11 cellular contexts compared by ENCODE assay signal in genomic region chr2:216683846-216684245, GRCh38. TPM values are rescaled to one million over a fixed set of nuclear protein-coding genes. Genes with fewer than 3 reads are reported as not detected.
A peak's percentile ranks its signal among the peaks of the same experiment; 100 is the strongest.
DNase-seq lines count a peak whose midpoint lies in the region; ATAC-seq and TF ChIP-seq lines count a peak whose summit lies in the region.
"Had no signal": no experiment of that assay in that cellular context is flagged by ENCODE, and none has a peak within 500 bp of the region (broad histone marks: within the 10 kb centered on the region; RNA-seq: fewer than 3 reads in every experiment).

No MANE protein-coding gene starts in this region.

- no peak for TF ChIP-seq POLR2A in spleen (IDR thresholded peaks at IDR 0.05)

- H3K4me1 ChIP-seq in rectal smooth muscle tissue (ENCODE audit: control insufficient read depth, insufficient read depth, low read length) (peaks cover 46% of the 10 kb centered on the region), spleen (peaks cover 0 to 25% (median 2%) of the 10 kb centered on the region in 6 donors)

- 39 to 84% (median 65%) methylated on average over 3 of the region's 3 CpGs for WGBS in spleen, 5 donors

- TF ChIP-seq CTCF in RWPE1 (conservative IDR thresholded peaks at IDR 0.05; ENCODE audit: low read depth) (no peak), spleen (IDR thresholded peaks at IDR 0.05 in 8 of 11, conservative IDR thresholded peaks at IDR 0.05 in 3 of 11) (no peak)

- peak overlapping the region; percentile 94 for H3K27ac ChIP-seq in RWPE1
- H3K27ac ChIP-seq in rectal smooth muscle tissue (ENCODE audit: low read depth, low read length): peak overlapping the region; percentile 38
- H3K27ac ChIP-seq in spleen: no peak overlapping the region

- H3K36me3 ChIP-seq in rectal smooth muscle tissue (ENCODE audit: control insufficient read depth, insufficient read depth, low read length) (peaks cover 5% of the 10 kb centered on the region), spleen (no peaks in the 10 kb centered on the region)

- no peak overlapping the region for H3K4me3 Mint-ChIP-seq in stimulated activated effector memory CD8-positive, alpha-beta T cell treated with anti-CD3 and anti-CD28 coated beads, Interleukin-12 subunit alpha, Interleukin-12 subunit beta, amount 100 ng/mL, for 72 hours

- H3K27ac Mint-ChIP-seq in stimulated activated effector memory CD8-positive, alpha-beta T cell treated with anti-CD3 and anti-CD28 coated beads, Interleukin-12 subunit alpha, Interleukin-12 subunit beta, amount 100 ng/mL, for 72 hours: no peak overlapping the region

- POLR2A ChIA-PET in RWPE1 (lab: Yijun Ruan, JAX; ENCODE audit: low non-redundant PET): no interaction called here

- H3K9me3 ChIP-seq in spleen: no peaks in the 10 kb centered on the region

- peaks cover 12% of the 10 kb centered on the region for H3K4me1 Mint-ChIP-seq in stimulated activated effector memory CD8-positive, alpha-beta T cell treated with anti-CD3 and anti-CD28 coated beads, Interleukin-12 subunit alpha, Interleukin-12 subunit beta, amount 100 ng/mL, for 72 hours

- H3K9ac ChIP-seq in rectal smooth muscle tissue (ENCODE audit: low read length): no peak overlapping the region

- DNase-seq in GM04504 (ENCODE audit: low read depth) (peak; percentile 90), RWPE1 (ENCODE audit: low spot score) (peak; percentile 95), fibroblast of the conjunctiva (ENCODE audit: low read depth) (peak; percentile 99), spleen (no peak)
- no peak for DNase-seq in stimulated activated effector memory CD8-positive, alpha-beta T cell treated with anti-CD3 and anti-CD28 coated beads, Interleukin-12 subunit alpha, Interleukin-12 subunit beta, amount 100 ng/mL, for 72 hours (ENCODE audit: low spot score in 2 of 2)
- DNase-seq in activated naive CD4-positive, alpha-beta T cell (lab: John Stamatoyannopoulos, UW): no peak
- DNase-seq: cerebellar nuclear complex, NCI-H187 had no signal

- CTCF ChIA-PET in RWPE1 (lab: Yijun Ruan, JAX): interaction anchor here (0.6 kb wide), 1 partner anchor 122 kb away, joined by 3 read pairs; no protein-coding TSS in a partner anchor

- H3K27me3 ChIP-seq in rectal smooth muscle tissue (ENCODE audit: control insufficient read depth, insufficient read depth, low read length): no peaks in the 10 kb centered on the region
- peaks cover 0 to 62% (median 0%) of the 10 kb centered on the region in 7 donors for H3K27me3 ChIP-seq in spleen (replicated peaks in 1 of 7)

- ATAC-seq in stimulated activated effector memory CD8-positive, alpha-beta T cell treated with anti-CD3 and anti-CD28 coated beads, Interleukin-12 subunit alpha, Interleukin-12 subunit beta, amount 100 ng/mL, for 72 hours: no peak
- ATAC-seq in HG02763 (IDR thresholded peaks at IDR 0.05; ENCODE audit: unreplicated experiment): no peak
- ATAC-seq: activated CD4-positive, CD25-positive, alpha-beta regulatory T cell treated with anti-CD3 and anti-CD28 coated beads, Interleukin-2, amount 50 U/mL, for 24 hours had no signal

- intact Hi-C loops in spleen (cut with DNase I; ENCODE audit: low total_unique reads): loop anchor here (2.0 to 5.0 kb wide), 2 partner anchors 833 to 1029 kb away; no protein-coding TSS in a partner anchor

- H3K4me3 ChIP-seq in rectal smooth muscle tissue (ENCODE audit: low read length) (no peak overlapping the region), spleen (no peak overlapping the region)

- no peaks in the 10 kb centered on the region for H3K9me3 Mint-ChIP-seq in stimulated activated effector memory CD8-positive, alpha-beta T cell treated with anti-CD3 and anti-CD28 coated beads, Interleukin-12 subunit alpha, Interleukin-12 subunit beta, amount 100 ng/mL, for 72 hours

- no peaks in the 10 kb centered on the region for H3K36me3 Mint-ChIP-seq in stimulated activated effector memory CD8-positive, alpha-beta T cell treated with anti-CD3 and anti-CD28 coated beads, Interleukin-12 subunit alpha, Interleukin-12 subunit beta, amount 100 ng/mL, for 72 hours

RNA-seq across cellular contexts. Expression of gene IGFBP5, which starts 11.5 kb away (rescaled TPM):
- total RNA-seq in spleen: 100 to 1,000 TPM in 1 of 7 donors, 10 to 100 TPM in 6; 23.4 to 114 (median 34.5) TPM
- polyA plus RNA-seq in spleen: 10 to 100 TPM in 2 of 3 donors, 1 to 10 TPM in 1; 5.0 to 18.1 (median 15.6) TPM

RNA-seq across cellular contexts. Expression of gene IGFBP2, which starts 50.6 kb away (rescaled TPM):
- total RNA-seq in spleen: 100 to 1,000 TPM; 140 to 334 (median 277) TPM
- 100 to 1,000 TPM in 2 of 3 donors, 10 to 100 TPM in 1; 61.3 to 162 (median 142) TPM for polyA plus RNA-seq in spleen

Comparison
In these comparisons a context has a peak if more than half of its experiments do, and no peak if none do; other contexts are left out.
1. DNase-seq: peak in GM04504 (single experiment), RWPE1 (single experiment) and fibroblast of the conjunctiva (single experiment); none in spleen (single experiment), stimulated activated effector memory CD8-positive, alpha-beta T cell treated with anti-CD3 and anti-CD28 coated beads, Interleukin-12 subunit alpha, Interleukin-12 subunit beta, amount 100 ng/mL, for 72 hours (0 of 2) and activated naive CD4-positive, alpha-beta T cell (0 of 4).
2. H3K27ac ChIP-seq: peak in RWPE1 (single experiment) and rectal smooth muscle tissue (single experiment); none in spleen (0 of 8).